ENCODE assay signal across 1 cellular context in genomic region chr21:34888569-34889286, GRCh38.
TF ChIP-seq lines count a peak whose summit lies in the region.

No MANE protein-coding gene starts in this region.

TF ChIP-seq in GM23338, 12 proteins besides CTCF, POLR2A, EP300 and RAD21 (continued from another document):
- TF ChIP-seq, protein P1, sequence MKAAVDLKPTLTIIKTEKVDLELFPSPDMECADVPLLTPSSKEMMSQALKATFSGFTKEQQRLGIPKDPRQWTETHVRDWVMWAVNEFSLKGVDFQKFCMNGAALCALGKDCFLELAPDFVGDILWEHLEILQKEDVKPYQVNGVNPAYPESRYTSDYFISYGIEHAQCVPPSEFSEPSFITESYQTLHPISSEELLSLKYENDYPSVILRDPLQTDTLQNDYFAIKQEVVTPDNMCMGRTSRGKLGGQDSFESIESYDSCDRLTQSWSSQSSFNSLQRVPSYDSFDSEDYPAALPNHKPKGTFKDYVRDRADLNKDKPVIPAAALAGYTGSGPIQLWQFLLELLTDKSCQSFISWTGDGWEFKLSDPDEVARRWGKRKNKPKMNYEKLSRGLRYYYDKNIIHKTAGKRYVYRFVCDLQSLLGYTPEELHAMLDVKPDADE (IDR thresholded peaks at IDR 0.05): no peak
